23 cellular contexts compared by ENCODE assay signal in the genomic region with DNA sequence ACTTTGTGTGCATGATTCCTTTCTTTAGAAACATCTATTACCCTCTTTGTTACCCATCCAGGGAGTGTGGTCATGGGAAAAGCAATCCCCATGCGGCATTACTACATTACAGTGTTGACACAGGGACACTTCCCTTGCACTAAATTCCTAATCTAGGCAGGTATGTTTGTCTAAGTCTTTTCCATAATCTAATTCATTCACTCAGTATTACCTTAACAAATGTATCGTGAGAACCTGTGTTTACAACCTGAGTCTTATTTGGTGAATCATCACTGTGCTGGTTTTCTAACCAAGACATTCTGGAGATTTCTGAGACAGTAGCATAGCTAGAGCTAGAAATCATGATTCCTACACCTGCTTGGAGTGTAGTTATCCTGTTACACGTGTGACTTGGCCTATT.
DNase-seq lines count a peak whose midpoint lies in the region; ATAC-seq and TF ChIP-seq lines count a peak whose summit lies in the region.
"Had no signal": no experiment of that assay in that cellular context is flagged by ENCODE, and none has a peak within 500 bp of the region (broad histone marks: within the 10 kb centered on the region; RNA-seq: fewer than 3 reads in every experiment).

No MANE protein-coding gene starts in this region.

- peak; percentile 78 for ATAC-seq in esophagus mucosa
- ATAC-seq in stimulated activated memory B cell treated with anti-CD40 and anti-IgM and Interleukin-4, amounts not matched to agents 10 μg/mL and 1 μg/mL and 100 μg/mL, for 72 hours: no peak
- ATAC-seq: activated T-cell treated with anti-CD3 and anti-CD28 coated beads, Interleukin-2, amount 50 U/mL, for 4 hours; right lobe of liver had no signal

- no peaks in the 10 kb centered on the region for H4K20me1 ChIP-seq in OCI-LY7 (ENCODE audit: insufficient read depth, low read length)

- H3K36me3 ChIP-seq in OCI-LY7 (ENCODE audit: insufficient read depth, low read length): no peaks in the 10 kb centered on the region
- H3K36me3 ChIP-seq: right lobe of liver had no signal

- no peaks in the 10 kb centered on the region for H3K9me3 Mint-ChIP-seq in stimulated activated memory B cell treated with anti-CD40 and anti-IgM and Interleukin-4, amounts not matched to agents 10 μg/mL and 1 μg/mL and 100 μg/mL, for 72 hours
- H3K9me3 Mint-ChIP-seq: activated CD4-positive, alpha-beta T cell treated with anti-CD3 and anti-CD28 coated beads, Interleukin-2, amount 10 ng/mL, durations not matched to agents 24 days and 14 days; activated T-cell treated with anti-CD3 and anti-CD28 coated beads, Interleukin-2, amount 50 U/mL, for 4 hours; neural crest cell had no signal

- no peaks in the 10 kb centered on the region for H3K9me2 ChIP-seq in OCI-LY7 (ENCODE audit: insufficient read depth, low read length)

- peak overlapping the region; percentile 70 for H3K27ac ChIP-seq in OCI-LY7 (ENCODE audit: low read depth, low read length, poor library complexity, severe bottlenecking)
- H3K27ac ChIP-seq: C4-2B, right lobe of liver had no signal

- TF ChIP-seq CTCF in OCI-LY7 (conservative IDR thresholded peaks at IDR 0.05; ENCODE audit: low read length): no peak

- POLR2A ChIA-PET in OCI-LY7 (lab: Charles Lee): interaction anchor here (0.6 kb wide), 1 partner anchor 561 kb away, joined by 7 read pairs; no protein-coding TSS in a partner anchor

- peak overlapping the region; percentile 85; the same call in 1 of the 2 replicates for H2AFZ ChIP-seq in OCI-LY7 (ENCODE audit: low read length)

- intact Hi-C loops in OCI-LY7 (cut with micrococcal nuclease; ENCODE audit: unreplicated experiment): no loop called here

- H3K27me3 Mint-ChIP-seq in stimulated activated memory B cell treated with anti-CD40 and anti-IgM and Interleukin-4, amounts not matched to agents 10 μg/mL and 1 μg/mL and 100 μg/mL, for 72 hours: no peaks in the 10 kb centered on the region
- H3K27me3 Mint-ChIP-seq: type B pancreatic cell had no signal

- CTCF ChIA-PET in OCI-LY7 (lab: Charles Lee; ENCODE audit: unreplicated experiment): no interaction called here

- H3K4me2 ChIP-seq in OCI-LY7 (ENCODE audit: low read length): peak overlapping the region; percentile 58; the same call in 1 of the 2 replicates

- H3K4me3 Mint-ChIP-seq in stimulated activated memory B cell treated with anti-CD40 and anti-IgM and Interleukin-4, amounts not matched to agents 10 μg/mL and 1 μg/mL and 100 μg/mL, for 72 hours: no peak overlapping the region
- H3K4me3 Mint-ChIP-seq: activated CD4-positive, alpha-beta T cell treated with anti-CD3 and anti-CD28 coated beads, Interleukin-2, amount 10 ng/mL, durations not matched to agents 24 days and 14 days; neural crest cell; type B pancreatic cell had no signal

- no peaks in the 10 kb centered on the region for H3K79me2 ChIP-seq in OCI-LY7 (ENCODE audit: insufficient read depth, low read depth, low read length)

- H3K4me1 ChIP-seq in OCI-LY7 (ENCODE audit: insufficient read depth, low read length, poor library complexity, severe bottlenecking): peaks cover 24% of the 10 kb centered on the region
- H3K4me1 ChIP-seq: right lobe of liver had no signal

- no peak overlapping the region for H3K27ac Mint-ChIP-seq in stimulated activated memory B cell treated with anti-CD40 and anti-IgM and Interleukin-4, amounts not matched to agents 10 μg/mL and 1 μg/mL and 100 μg/mL, for 72 hours
- H3K27ac Mint-ChIP-seq: activated CD4-positive, alpha-beta T cell treated with anti-CD3 and anti-CD28 coated beads, Interleukin-2, amount 10 ng/mL, durations not matched to agents 24 days and 14 days had no signal

- no peak overlapping the region for H3K4me3 ChIP-seq in OCI-LY7 (ENCODE audit: low read depth, low read length, poor library complexity, severe bottlenecking)
- H3K4me3 ChIP-seq: right lobe of liver had no signal

- BruUV-seq in OCI-LY7 (replicated peaks; lab: Mats Ljungman, UMichigan): no TSS peak

- no peaks in the 10 kb centered on the region for H3K36me3 Mint-ChIP-seq in stimulated activated memory B cell treated with anti-CD40 and anti-IgM and Interleukin-4, amounts not matched to agents 10 μg/mL and 1 μg/mL and 100 μg/mL, for 72 hours
- H3K36me3 Mint-ChIP-seq: type B pancreatic cell had no signal

- DNase-seq in DMS53 treated with DMSO at 0.1 percent for 48 hours (lab: John Stamatoyannopoulos, UW; ENCODE audit: unreplicated experiment) (peak; percentile 23), OCI-LY7 (ENCODE audit: low spot score) (no peak), renal cortical epithelial cell (ENCODE audit: low read depth) (peak; percentile 70), GOT3 (lab: John Stamatoyannopoulos, UW) (no peak), activated gamma-delta T cell (lab: John Stamatoyannopoulos, UW) (no peak)
- DNase-seq: activated CD4-positive, alpha-beta T cell treated with anti-CD3 and anti-CD28 coated beads, Interleukin-2, amount 10 ng/mL, durations not matched to agents 24 days and 14 days; activated naive CD4-positive, alpha-beta T cell; activated T-cell treated with anti-CD3 and anti-CD28 coated beads, Interleukin-2, amount 50 U/mL, for 4 hours; KBM-7; NCI-H1436; NCI-H2107; NCI-H446; OCI-M1; posterior cingulate gyrus; right lobe of liver; SHP77; stimulated activated CD4-positive, alpha-beta T cell treated with anti-CD3 and anti-CD28 coated beads, Interleukin-2, amount 100 ng/mL, for 48 hours; T-helper 9 cell had no signal

- no peaks in the 10 kb centered on the region for H3K9me3 ChIP-seq in OCI-LY7 (ENCODE audit: low read length)
- H3K9me3 ChIP-seq: right lobe of liver had no signal

- H3K4me1 Mint-ChIP-seq in stimulated activated memory B cell treated with anti-CD40 and anti-IgM and Interleukin-4, amounts not matched to agents 10 μg/mL and 1 μg/mL and 100 μg/mL, for 72 hours: no peaks in the 10 kb centered on the region

Comparison
In these comparisons a context has a peak if more than half of its experiments do, and no peak if none do; other contexts are left out.
1. DNase-seq: peak in DMS53 treated with DMSO at 0.1 percent for 48 hours (single experiment) and renal cortical epithelial cell (single experiment); none in OCI-LY7 (single experiment), GOT3 (single experiment) and activated gamma-delta T cell (single experiment).